Comparison of ENCODE assay signal across 8 cellular contexts in the genomic region with DNA sequence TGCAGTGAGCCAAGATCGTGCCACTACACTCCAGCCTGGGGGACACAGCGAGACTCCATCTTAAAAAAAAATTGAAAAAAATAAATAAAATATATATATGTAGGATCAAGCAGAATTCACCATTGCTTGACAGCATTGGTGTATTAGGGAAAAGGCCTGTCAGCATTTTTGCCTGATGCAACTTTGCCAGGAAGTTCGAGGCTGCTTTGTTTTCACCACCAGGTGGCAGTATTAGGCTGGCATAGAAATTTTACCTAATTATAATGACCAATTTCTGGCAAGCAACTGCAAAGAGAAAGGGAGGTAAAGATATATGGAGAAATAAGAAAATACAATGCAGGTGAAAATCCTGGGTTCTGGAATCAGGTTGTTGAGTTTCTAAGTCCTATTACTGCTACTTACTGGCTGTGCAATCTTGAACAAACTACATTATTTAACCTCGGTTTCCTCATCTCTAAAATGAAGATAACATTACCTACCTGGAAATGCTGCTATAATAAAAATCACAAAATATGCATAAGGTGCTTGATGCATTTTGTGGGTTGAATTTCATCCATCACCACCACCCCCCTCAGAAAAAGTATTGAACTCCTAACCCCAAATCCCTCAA. TPM values are rescaled to one million over a fixed set of nuclear protein-coding genes. Genes with fewer than 3 reads are reported as not detected.
DNase-seq lines count a peak whose midpoint lies in the region; ATAC-seq and TF ChIP-seq lines count a peak whose summit lies in the region.

No MANE protein-coding gene starts in this region.

- no peaks in the 10 kb centered on the region for H3K36me3 ChIP-seq in Karpas-422 (ENCODE audit: insufficient read depth, low read length)
- H3K36me3 ChIP-seq in Peyer's patch = no peaks in the 10 kb centered on the region
- H3K36me3 ChIP-seq in neural cell (ENCODE audit: insufficient read depth, low read length) = no peaks in the 10 kb centered on the region

- H3K9ac ChIP-seq in Karpas-422 (ENCODE audit: low read length) = no peak overlapping the region
- H3K9ac ChIP-seq in neural cell (ENCODE audit: low read length) = no peak overlapping the region

- no peaks in the 10 kb centered on the region for H3F3A ChIP-seq in neural cell (ENCODE audit: insufficient read depth, low read length, poor library complexity, severe bottlenecking)

- H2AFZ ChIP-seq in Karpas-422 (ENCODE audit: low read length) (no peak overlapping the region), neural cell (ENCODE audit: low read depth, low read length) (no peak overlapping the region)

- DNase-seq in D341Med (ENCODE audit: low spot score) (peak; percentile 67), Karpas-422 (peak; percentile 99), Peyer's patch (peak in 2 of 3 donors; percentile 50 to 86), fibroblast of gingiva (ENCODE audit: low read depth) (peak; percentile 62), ureter (ENCODE audit: low spot score) (peak; percentile 85)
- DNase-seq in activated T-cell treated with anti-CD3 and anti-CD28 coated beads, Interleukin-2, amount 50 U/mL, for 4 hours = peak; percentile 64

- H3K4me2 ChIP-seq in Karpas-422 (ENCODE audit: low read depth, low read length, poor library complexity, severe bottlenecking) (no peak overlapping the region), neural cell (ENCODE audit: low read length) (no peak overlapping the region)

- H3K4me3 ChIP-seq in Karpas-422 (ENCODE audit: low read length) = no peak overlapping the region
- no peak overlapping the region for H3K4me3 ChIP-seq in Peyer's patch
- no peak overlapping the region for H3K4me3 ChIP-seq in neural cell (ENCODE audit: low read length)

- H3K9me3 ChIP-seq in Karpas-422 (ENCODE audit: low read length) (no peaks in the 10 kb centered on the region), Peyer's patch (no peaks in the 10 kb centered on the region), neural cell (ENCODE audit: low read length) (no peaks in the 10 kb centered on the region)

- peak; percentile 30 to 38 for ATAC-seq in activated T-cell treated with anti-CD3 and anti-CD28 coated beads, Interleukin-2, amount 50 U/mL, for 4 hours
- no peak for ATAC-seq in GM18861 (IDR thresholded peaks at IDR 0.05; ENCODE audit: unreplicated experiment)

- no peaks in the 10 kb centered on the region for H3K4me1 ChIP-seq in Karpas-422 (ENCODE audit: low read length)
- no peaks in the 10 kb centered on the region for H3K4me1 ChIP-seq in Peyer's patch

- TF ChIP-seq POLR2A in Peyer's patch (IDR thresholded peaks at IDR 0.05) = no peak

- H3K27me3 Mint-ChIP-seq in activated T-cell treated with anti-CD3 and anti-CD28 coated beads, Interleukin-2, amount 50 U/mL, for 4 hours (ENCODE audit: low read depth) = no peaks in the 10 kb centered on the region

- H3K79me2 ChIP-seq in Karpas-422 (ENCODE audit: low read length) (no peaks in the 10 kb centered on the region), neural cell (replicated peaks; ENCODE audit: insufficient read depth, low read length) (no peaks in the 10 kb centered on the region)

- TF ChIP-seq CTCF in Peyer's patch (IDR thresholded peaks at IDR 0.05) (peak; percentile 67 to 97 (median 88)), neural cell (IDR thresholded peaks at IDR 0.05; ENCODE audit: poor library complexity, severe bottlenecking) (peak; percentile 72)

- H3K4me1 Mint-ChIP-seq in activated T-cell treated with anti-CD3 and anti-CD28 coated beads, Interleukin-2, amount 50 U/mL, for 4 hours (ENCODE audit: low read depth) = no peaks in the 10 kb centered on the region

- TF ChIP-seq RAD21 in neural cell (conservative IDR thresholded peaks at IDR 0.05) = peak; percentile 77

- H3K9me3 Mint-ChIP-seq in activated T-cell treated with anti-CD3 and anti-CD28 coated beads, Interleukin-2, amount 50 U/mL, for 4 hours = no peaks in the 10 kb centered on the region

- TF ChIP-seq EP300 in neural cell (conservative IDR thresholded peaks at IDR 0.05; ENCODE audit: poor library complexity, severe bottlenecking) = no peak

- no peak overlapping the region for H3K27ac ChIP-seq in Karpas-422 (ENCODE audit: low read length)
- H3K27ac ChIP-seq in Peyer's patch = no peak overlapping the region
- H3K27ac ChIP-seq in neural cell (ENCODE audit: low read length) = no peak overlapping the region

- H3K27me3 ChIP-seq in Karpas-422 (ENCODE audit: low read length) (no peaks in the 10 kb centered on the region), Peyer's patch (no peaks in the 10 kb centered on the region), neural cell (ENCODE audit: insufficient read depth, low read depth, low read length) (no peaks in the 10 kb centered on the region)

- H3K4me3 Mint-ChIP-seq in activated T-cell treated with anti-CD3 and anti-CD28 coated beads, Interleukin-2, amount 50 U/mL, for 4 hours = no peak overlapping the region

- H3K36me3 Mint-ChIP-seq in activated T-cell treated with anti-CD3 and anti-CD28 coated beads, Interleukin-2, amount 50 U/mL, for 4 hours (ENCODE audit: insufficient read depth) = no peaks in the 10 kb centered on the region

- no peaks in the 10 kb centered on the region for H4K20me1 ChIP-seq in Karpas-422 (ENCODE audit: insufficient read depth, low read depth, low read length)
- H4K20me1 ChIP-seq in neural cell (ENCODE audit: insufficient read depth) = no peaks in the 10 kb centered on the region

- H3K9me2 ChIP-seq in Karpas-422 (replicated peaks; ENCODE audit: insufficient read depth, low read length) (no peaks in the 10 kb centered on the region), neural cell (ENCODE audit: insufficient read depth, low read length) (no peaks in the 10 kb centered on the region)

TF ChIP-seq in neural cell, 6 proteins besides CTCF, POLR2A, EP300 and RAD21:
- TF ChIP-seq SMC3 (conservative IDR thresholded peaks at IDR 0.05; ENCODE audit: poor library complexity) (peak; percentile 81), TAF1 (IDR thresholded peaks at IDR 0.05; ENCODE audit: low read depth) (no peak)

RNA-seq across cellular contexts. Expression of a gene that starts 24.7 kb away (rescaled TPM):
- total RNA-seq in Karpas-422 (2014; rRNA removed; shearing (Covaris generic); ENCODE audit: low replicate concordance) = not detected in 2 replicates
- total RNA-seq in Peyer's patch = 10 to 100 TPM in 1 of 4 donors, 1 to 10 TPM in 3; 2.1 to 18.2 (median 4.2) TPM
- total RNA-seq in activated T-cell treated with anti-CD3 and anti-CD28 coated beads, Interleukin-2, amount 50 U/mL, for 4 hours = 1 to 10 TPM in 2 of 3 donors, under 1 TPM in 1; 0.43 to 3.0 (median 1.7) TPM
- polyA plus RNA-seq in neural cell = not detected in 2 replicates
- not detected in 2 replicates for polyA minus RNA-seq in neural cell
- 8.6 TPM for total RNA-seq in ureter

RNA-seq across cellular contexts. Expression of a gene that starts 37.0 kb away (rescaled TPM):
- total RNA-seq in Karpas-422 (2014; rRNA removed; shearing (Covaris generic); ENCODE audit: low replicate concordance) = 56.3 and 64.8 TPM in 2 replicates
- 10 to 100 TPM; 12.4 to 16.3 (median 14.4) TPM for total RNA-seq in Peyer's patch
- total RNA-seq in activated T-cell treated with anti-CD3 and anti-CD28 coated beads, Interleukin-2, amount 50 U/mL, for 4 hours = 1 to 10 TPM; 5.9 to 8.3 (median 6.7) TPM
- polyA plus RNA-seq in neural cell = 9.0 and 10.3 TPM in 2 replicates
- polyA minus RNA-seq in neural cell = 26.3 and 30.6 TPM in 2 replicates
- 20.7 TPM for total RNA-seq in ureter

RNA-seq across cellular contexts. Expression of a gene that starts 50.6 kb away (rescaled TPM):
- total RNA-seq in Karpas-422 (2014; rRNA removed; shearing (Covaris generic); ENCODE audit: low replicate concordance) = not detected in 2 replicates
- not detected for total RNA-seq in Peyer's patch
- total RNA-seq in activated T-cell treated with anti-CD3 and anti-CD28 coated beads, Interleukin-2, amount 50 U/mL, for 4 hours = not detected
- polyA plus RNA-seq in neural cell = not detected in 2 replicates
- polyA minus RNA-seq in neural cell = not detected in 2 replicates
- total RNA-seq in ureter = not detected

RNA-seq across cellular contexts. Expression of a gene that starts 53.0 kb away (rescaled TPM):
- total RNA-seq in Karpas-422 (2014; rRNA removed; shearing (Covaris generic); ENCODE audit: low replicate concordance) = not detected in 2 replicates
- total RNA-seq in Peyer's patch (not detected), ureter (not detected)
- total RNA-seq in activated T-cell treated with anti-CD3 and anti-CD28 coated beads, Interleukin-2, amount 50 U/mL, for 4 hours = under 1 TPM in 1 of 3 donors, not detected in 2; 0.43 TPM
- polyA plus RNA-seq in neural cell = not detected in 2 replicates
- polyA minus RNA-seq in neural cell = not detected in 2 replicates
